ENCODE assay signal across 8 cellular contexts in genomic region chr16:57519796-57520360, GRCh38. TPM values are rescaled to one million over a fixed set of nuclear protein-coding genes. Genes with fewer than 3 reads are reported as not detected.
DNase-seq lines count a peak whose midpoint lies in the region; ATAC-seq and TF ChIP-seq lines count a peak whose summit lies in the region.

No MANE protein-coding gene starts in this region.

- no peaks in the 10 kb centered on the region for H3K36me3 ChIP-seq in CD4-positive, alpha-beta memory T cell (ENCODE audit: insufficient read depth, low read length)

- peak; percentile 70 to 76 (median 72) for DNase-seq in CD4-positive, alpha-beta memory T cell
- DNase-seq in GM19238 (ENCODE audit: insufficient read length, low spot score) (peak; percentile 92), LNCaP clone FGC (ENCODE audit: low read depth) (no peak), inferior parietal cortex (ENCODE audit: extremely low spot score) (peak; percentile 85)
- DNase-seq in stimulated activated CD4-positive, alpha-beta T cell treated with anti-CD3 and anti-CD28 coated beads, Interleukin-1b, Interleukin-23, amount 100 ng/mL, for 1 hour (ENCODE audit: low read depth in 2 of 2): peak; percentile 70 to 75

- TF ChIP-seq CTCF in LNCaP clone FGC (IDR thresholded peaks at IDR 0.05; ENCODE audit: control insufficient read depth, extremely low read depth, insufficient read depth) (peak; percentile 96), VCaP (conservative IDR thresholded peaks at IDR 0.05) (peak; percentile 90), brain (conservative IDR thresholded peaks at IDR 0.05) (peak; percentile 95 to 98)

- H3K9me3 Mint-ChIP-seq in CD4-positive, alpha-beta memory T cell: no peaks in the 10 kb centered on the region
- H3K9me3 Mint-ChIP-seq in brain: no peaks in the 10 kb centered on the region

- peak overlapping the region in 1 of 7 donors; percentile 2 for H3K27ac Mint-ChIP-seq in CD4-positive, alpha-beta memory T cell
- peak overlapping the region in 1 of 5 experiments; percentile 10 for H3K27ac Mint-ChIP-seq in brain

- H3K36me3 Mint-ChIP-seq in CD4-positive, alpha-beta memory T cell: peaks cover 9 to 21% of the 10 kb centered on the region in 2 donors
- H3K36me3 Mint-ChIP-seq in brain: no peaks in the 10 kb centered on the region

- POLR2A ChIA-PET in CD4-positive, alpha-beta memory T cell (lab: Charles Lee; ENCODE audit: partially characterized antibody): interaction anchor here (0.7 to 2.4 kb wide), 7 partner anchors 10 to 102 kb away, joined by 3 to 15 read pairs (median 5); partner anchors contain the start of genes ADGRG5, CCDC102A, CIAPIN1 and COQ9

- H3K27me3 Mint-ChIP-seq in CD4-positive, alpha-beta memory T cell: no peaks in the 10 kb centered on the region
- H3K27me3 Mint-ChIP-seq in brain: peaks cover 3% of the 10 kb centered on the region

- ATAC-seq in HG03439 (IDR thresholded peaks at IDR 0.05; ENCODE audit: unreplicated experiment): no peak

- H3K27me3 ChIP-seq in CD4-positive, alpha-beta memory T cell (ENCODE audit: insufficient read depth, low read length): no peaks in the 10 kb centered on the region

- H3K4me1 ChIP-seq in CD4-positive, alpha-beta memory T cell (ENCODE audit: insufficient read depth, low read length): no peaks in the 10 kb centered on the region

- H3K4me1 Mint-ChIP-seq in CD4-positive, alpha-beta memory T cell: peaks cover 0 to 6% (median 3%) of the 10 kb centered on the region in 4 donors
- no peaks in the 10 kb centered on the region for H3K4me1 Mint-ChIP-seq in brain

- intact Hi-C loops in CD4-positive, alpha-beta memory T cell (cut with micrococcal nuclease): loop anchor here (1.0 to 5.0 kb wide), 4 partner anchors 44 to 436 kb away; partner anchors contain the start of gene POLR2C

- no peaks in the 10 kb centered on the region for H3K9me3 ChIP-seq in CD4-positive, alpha-beta memory T cell (ENCODE audit: control insufficient read depth in 1 of 2, low read length in 2 of 2)

- CTCF ChIA-PET in CD4-positive, alpha-beta memory T cell (lab: Charles Lee; ENCODE audit: partially characterized antibody): interaction anchor here (0.6 to 6.2 kb wide), 33 partner anchors 8 to 335 kb away, joined by 3 to 87 read pairs (median 4); partner anchors contain the start of genes CCDC102A, COQ9, DOK4 and POLR2C

- no peak overlapping the region for H3K4me3 ChIP-seq in CD4-positive, alpha-beta memory T cell (ENCODE audit: low read length in 2 of 2)
- H3K4me3 ChIP-seq in LNCaP clone FGC (ENCODE audit: low read depth, low read length): no peak overlapping the region

- no peak overlapping the region for H3K4me3 Mint-ChIP-seq in CD4-positive, alpha-beta memory T cell
- no peak overlapping the region for H3K4me3 Mint-ChIP-seq in brain

- H3K27ac ChIP-seq in CD4-positive, alpha-beta memory T cell (ENCODE audit: low read depth, low read length): no peak overlapping the region
- H3K27ac ChIP-seq in VCaP: no peak overlapping the region

RNA-seq across cellular contexts. Expression of gene CCDC102A, which starts 16.5 kb away (rescaled TPM):
- total RNA-seq in CD4-positive, alpha-beta memory T cell: 1 to 10 TPM; 4.7 to 5.4 TPM
- polyA plus RNA-seq in CD4-positive, alpha-beta memory T cell: 1 to 10 TPM; 1.2 to 9.9 TPM
- polyA plus RNA-seq in brain (ENCODE audit: insufficient read depth, low read depth, low replicate concordance): 2.5 TPM

RNA-seq across cellular contexts. Expression of gene ADGRG5, which starts 22.6 kb away (rescaled TPM):
- 1 to 10 TPM; 1.5 to 3.0 TPM for total RNA-seq in CD4-positive, alpha-beta memory T cell
- polyA plus RNA-seq in CD4-positive, alpha-beta memory T cell: 1 to 10 TPM; 2.3 to 3.8 TPM
- polyA plus RNA-seq in brain (ENCODE audit: insufficient read depth, low read depth, low replicate concordance): not detected

RNA-seq across cellular contexts. Expression of gene DOK4, which starts 33.6 kb away (rescaled TPM):
- total RNA-seq in CD4-positive, alpha-beta memory T cell: 1 to 10 TPM; 2.8 to 3.0 TPM
- polyA plus RNA-seq in CD4-positive, alpha-beta memory T cell: 1 to 10 TPM; 1.7 to 2.7 TPM
- polyA plus RNA-seq in brain (ENCODE audit: insufficient read depth, low read depth, low replicate concordance): 25.2 TPM

RNA-seq across cellular contexts. Expression of gene POLR2C, which starts 57.4 kb away (rescaled TPM):
- total RNA-seq in CD4-positive, alpha-beta memory T cell: 10 to 100 TPM; 71.4 to 78.1 TPM
- 10 to 100 TPM; 35.7 to 58.3 TPM for polyA plus RNA-seq in CD4-positive, alpha-beta memory T cell
- polyA plus RNA-seq in brain (ENCODE audit: insufficient read depth, low read depth, low replicate concordance): 108 TPM
